20 cellular contexts compared by ENCODE assay signal in the genomic region with DNA sequence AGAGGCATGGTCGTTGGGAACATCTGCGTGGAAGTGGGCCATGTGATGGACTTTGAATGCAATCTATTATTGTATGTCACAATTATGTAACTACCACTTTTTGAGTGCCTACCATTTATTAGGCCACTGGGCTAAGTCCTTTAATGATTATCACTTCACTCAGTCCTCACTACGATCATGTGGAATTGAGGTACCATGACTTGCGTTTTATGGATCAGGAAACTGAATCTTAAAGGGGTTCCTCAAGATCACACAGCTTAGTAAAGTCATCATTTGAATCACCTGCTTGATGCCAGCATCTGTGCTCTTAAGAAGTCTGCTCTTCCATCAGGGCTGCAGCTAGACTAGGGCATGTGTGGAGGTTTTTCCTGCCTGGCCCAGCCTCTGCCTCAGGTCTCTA.
"Had no signal": no experiment of that assay in that cellular context is flagged by ENCODE, and none has a peak within 500 bp of the region (broad histone marks: within the 10 kb centered on the region; RNA-seq: fewer than 3 reads in every experiment).

No MANE protein-coding gene starts in this region.

- H3K4me1 ChIP-seq: uterus had no signal

- H3K4me3 ChIP-seq: esophagus muscularis mucosa, left lung, tibial nerve, uterus had no signal

- H3K9me3 ChIP-seq: esophagus muscularis mucosa, left lung, tibial nerve, uterus had no signal

- H3K27ac ChIP-seq: esophagus muscularis mucosa, left lung, tibial nerve, uterus, WERI-Rb-1 had no signal

- H3K36me3 Mint-ChIP-seq: activated naive CD8-positive, alpha-beta T cell treated with anti-CD3 and anti-CD28 coated beads, Interleukin-2, amount 10 ng/mL, durations not matched to agents 7 days and 5 days; naive thymus-derived CD8-positive, alpha-beta T cell; stimulated activated naive B cell treated with anti-CD40 and anti-IgM and Interleukin-4, amounts not matched to agents 10 μg/mL and 1 μg/mL and 100 μg/mL, for 72 hours had no signal

- ATAC-seq: left lung; naive thymus-derived CD8-positive, alpha-beta T cell; stimulated activated naive B cell treated with anti-CD40 and anti-IgM and Interleukin-4, amounts not matched to agents 10 μg/mL and 1 μg/mL and 100 μg/mL, for 72 hours had no signal

- H3K4me3 Mint-ChIP-seq: activated naive CD8-positive, alpha-beta T cell treated with anti-CD3 and anti-CD28 coated beads, Interleukin-2, amount 10 ng/mL, durations not matched to agents 7 days and 5 days; memory B cell; stimulated activated naive B cell treated with anti-CD40 and anti-IgM and Interleukin-4, amounts not matched to agents 10 μg/mL and 1 μg/mL and 100 μg/mL, for 72 hours had no signal

- H3K4me1 Mint-ChIP-seq: activated naive CD8-positive, alpha-beta T cell treated with anti-CD3 and anti-CD28 coated beads, Interleukin-2, amount 10 ng/mL, durations not matched to agents 7 days and 5 days had no signal

- H3K9me3 Mint-ChIP-seq: activated naive CD8-positive, alpha-beta T cell treated with anti-CD3 and anti-CD28 coated beads, Interleukin-2, amount 10 ng/mL, durations not matched to agents 7 days and 5 days; memory B cell; naive thymus-derived CD8-positive, alpha-beta T cell; stimulated activated naive B cell treated with anti-CD40 and anti-IgM and Interleukin-4, amounts not matched to agents 10 μg/mL and 1 μg/mL and 100 μg/mL, for 72 hours had no signal

- H3K27ac Mint-ChIP-seq: activated naive CD8-positive, alpha-beta T cell treated with anti-CD3 and anti-CD28 coated beads, Interleukin-2, amount 10 ng/mL, durations not matched to agents 7 days and 5 days; memory B cell; stimulated activated naive B cell treated with anti-CD40 and anti-IgM and Interleukin-4, amounts not matched to agents 10 μg/mL and 1 μg/mL and 100 μg/mL, for 72 hours had no signal

- H3K27me3 ChIP-seq: left lung, tibial nerve, uterus had no signal

- H3K36me3 ChIP-seq: esophagus muscularis mucosa, left lung, tibial nerve, uterus, WERI-Rb-1 had no signal

- H3K27me3 Mint-ChIP-seq: activated naive CD8-positive, alpha-beta T cell treated with anti-CD3 and anti-CD28 coated beads, Interleukin-2, amount 10 ng/mL, durations not matched to agents 7 days and 5 days; naive thymus-derived CD8-positive, alpha-beta T cell had no signal

- DNase-seq: activated CD4-positive, alpha-beta T cell treated with anti-CD3 and anti-CD28 coated beads, Interleukin-2, amount 50 U/mL, for 1 hour; activated naive CD8-positive, alpha-beta T cell treated with anti-CD3 and anti-CD28 coated beads, Interleukin-2, amount 10 ng/mL, durations not matched to agents 7 days and 5 days; aorta; cortex of kidney; effector CD4-positive, alpha-beta T cell; kidney; left lung; naive thymus-derived CD8-positive, alpha-beta T cell; nucleus accumbens; posterior cingulate gyrus; retina; stimulated activated CD4-positive, alpha-beta T cell treated with anti-CD3 and anti-CD28 coated beads, Interleukin-2, amount 100 ng/mL, for 48 hours; stimulated activated naive B cell treated with anti-CD40 and anti-IgM and Interleukin-4, amounts not matched to agents 10 μg/mL and 1 μg/mL and 100 μg/mL, for 72 hours; substantia nigra; SW 1271; uterus; WERI-Rb-1 had no signal
